16 cellular contexts compared by ENCODE assay signal in genomic region chr1:201598396-201598795, GRCh38. TPM values are rescaled to one million over a fixed set of nuclear protein-coding genes. Genes with fewer than 3 reads are reported as not detected.
DNase-seq lines count a peak whose midpoint lies in the region; ATAC-seq and TF ChIP-seq lines count a peak whose summit lies in the region.
"Had no signal": no experiment of that assay in that cellular context is flagged by ENCODE, and none has a peak within 500 bp of the region (broad histone marks: within the 10 kb centered on the region; RNA-seq: fewer than 3 reads in every experiment).

No MANE protein-coding gene starts in this region.

- 72 to 82% (median 76%) methylated on average over 10 of the region's 10 CpGs for WGBS in psoas muscle, 3 donors

- intact Hi-C loops in A673 (cut with micrococcal nuclease; ENCODE audit: unreplicated experiment) = no loop called here
- intact Hi-C loops in psoas muscle (cut with DNase I) = no loop called here

- peaks cover 26% of the 10 kb centered on the region for H3K4me1 ChIP-seq in A673 (ENCODE audit: insufficient read depth, low read length, poor library complexity, severe bottlenecking)
- no peaks in the 10 kb centered on the region for H3K4me1 ChIP-seq in psoas muscle

- H3K4me3 ChIP-seq in A673 (ENCODE audit: low read depth, low read length, poor library complexity, severe bottlenecking) (no peak overlapping the region), psoas muscle (no peak overlapping the region)

- H3K27ac ChIP-seq in A673 (ENCODE audit: low read depth, low read length, poor library complexity, severe bottlenecking) = peak overlapping the region; percentile 24
- peak overlapping the region; percentile 41 for H3K27ac ChIP-seq in psoas muscle

- peak overlapping the region in 3 of 5 experiments; percentile 12 to 54 (median 47) for H3K27ac Mint-ChIP-seq in brain
- H3K27ac Mint-ChIP-seq: activated CD8-positive, alpha-beta memory T cell treated with anti-CD3 and anti-CD28 coated beads, Interleukin-2, amount 10 ng/mL, durations not matched to agents 7 days and 5 days; B cell; dendritic cell treated with granulocyte-macrophage colony-stimulating factor and Interleukin-4, amounts not matched to agents 40 ng/mL and 50 ng/mL, for 4 days; natural killer cell treated with Interleukin-12 subunit alpha and Interleukin-12 subunit beta and Interleukin-15 and Interleukin-18, amount 100 ng/mL, for 72 hours; stimulated activated effector memory CD8-positive, alpha-beta T cell treated with anti-CD3 and anti-CD28 coated beads, Interleukin-12 subunit alpha, Interleukin-12 subunit beta, amount 100 ng/mL, for 72 hours had no signal

- no peak for TF ChIP-seq CTCF in A673 (conservative IDR thresholded peaks at IDR 0.05; ENCODE audit: low read depth, low read length)
- no peak for TF ChIP-seq CTCF in brain (conservative IDR thresholded peaks at IDR 0.05)
- no peak for TF ChIP-seq CTCF in psoas muscle (IDR thresholded peaks at IDR 0.05)

- H3K36me3 ChIP-seq in A673 (ENCODE audit: insufficient read depth, low read length, poor library complexity, severe bottlenecking) = no peaks in the 10 kb centered on the region
- no peaks in the 10 kb centered on the region for H3K36me3 ChIP-seq in psoas muscle (ENCODE audit: insufficient read depth in 1 of 2, low read depth in 1 of 2)

- H3K27me3 ChIP-seq in A673 (replicated peaks; ENCODE audit: insufficient read depth, low read depth, low read length, poor library complexity) (no peaks in the 10 kb centered on the region), psoas muscle (ENCODE audit: insufficient read depth in 3 of 3, low read length in 2 of 3) (no peaks in the 10 kb centered on the region)

- peaks cover 57% of the 10 kb centered on the region for H3K4me1 Mint-ChIP-seq in brain
- H3K4me1 Mint-ChIP-seq: activated CD8-positive, alpha-beta memory T cell treated with anti-CD3 and anti-CD28 coated beads, Interleukin-2, amount 10 ng/mL, durations not matched to agents 7 days and 5 days; B cell had no signal

- no peak for ATAC-seq in psoas muscle
- no peak for ATAC-seq in GM19351 (IDR thresholded peaks at IDR 0.05; ENCODE audit: unreplicated experiment)
- ATAC-seq in HG02763 (IDR thresholded peaks at IDR 0.05; ENCODE audit: unreplicated experiment) = no peak
- ATAC-seq in GM19023 (IDR thresholded peaks at IDR 0.05; ENCODE audit: unreplicated experiment) = no peak
- ATAC-seq: activated CD8-positive, alpha-beta memory T cell treated with anti-CD3 and anti-CD28 coated beads, Interleukin-2, amount 10 ng/mL, durations not matched to agents 7 days and 5 days; natural killer cell treated with Interleukin-12 subunit alpha and Interleukin-12 subunit beta and Interleukin-15 and Interleukin-18, amount 100 ng/mL, for 72 hours; stimulated activated effector memory CD8-positive, alpha-beta T cell treated with anti-CD3 and anti-CD28 coated beads, Interleukin-12 subunit alpha, Interleukin-12 subunit beta, amount 100 ng/mL, for 72 hours had no signal

- DNase-seq in A673 (ENCODE audit: low spot score) (no peak), D341Med (ENCODE audit: low spot score) (peak; percentile 31), psoas muscle (no peak)
- DNase-seq in stimulated activated CD4-positive, alpha-beta T cell treated with anti-CD3 and anti-CD28 coated beads, Interleukin-2, amount 100 ng/mL, for 24 hours = no peak
- DNase-seq: activated CD4-positive, alpha-beta T cell treated with anti-CD3 and anti-CD28 coated beads for 48 hours; activated CD8-positive, alpha-beta memory T cell treated with anti-CD3 and anti-CD28 coated beads, Interleukin-2, amount 10 ng/mL, durations not matched to agents 7 days and 5 days; GOT3; mesendoderm had no signal

- H3K9me3 ChIP-seq in A673 (ENCODE audit: low read depth, low read length, poor library complexity, severe bottlenecking) (no peaks in the 10 kb centered on the region), psoas muscle (no peaks in the 10 kb centered on the region)

- no peak overlapping the region for H3K4me3 Mint-ChIP-seq in brain
- H3K4me3 Mint-ChIP-seq: activated CD8-positive, alpha-beta memory T cell treated with anti-CD3 and anti-CD28 coated beads, Interleukin-2, amount 10 ng/mL, durations not matched to agents 7 days and 5 days; B cell; dendritic cell treated with granulocyte-macrophage colony-stimulating factor and Interleukin-4, amounts not matched to agents 40 ng/mL and 50 ng/mL, for 4 days; natural killer cell treated with Interleukin-12 subunit alpha and Interleukin-12 subunit beta and Interleukin-15 and Interleukin-18, amount 100 ng/mL, for 72 hours; stimulated activated effector memory CD8-positive, alpha-beta T cell treated with anti-CD3 and anti-CD28 coated beads, Interleukin-12 subunit alpha, Interleukin-12 subunit beta, amount 100 ng/mL, for 72 hours had no signal

- H3K9me3 Mint-ChIP-seq in brain = no peaks in the 10 kb centered on the region
- H3K9me3 Mint-ChIP-seq: dendritic cell treated with granulocyte-macrophage colony-stimulating factor and Interleukin-4, amounts not matched to agents 40 ng/mL and 50 ng/mL, for 4 days; natural killer cell treated with Interleukin-12 subunit alpha and Interleukin-12 subunit beta and Interleukin-15 and Interleukin-18, amount 100 ng/mL, for 72 hours; stimulated activated effector memory CD8-positive, alpha-beta T cell treated with anti-CD3 and anti-CD28 coated beads, Interleukin-12 subunit alpha, Interleukin-12 subunit beta, amount 100 ng/mL, for 72 hours had no signal

- no TSS peak for BruUV-seq in A673 (replicated peaks; lab: Mats Ljungman, UMichigan)

- H3K27me3 Mint-ChIP-seq in brain = peaks cover 11% of the 10 kb centered on the region
- H3K27me3 Mint-ChIP-seq: activated CD8-positive, alpha-beta memory T cell treated with anti-CD3 and anti-CD28 coated beads, Interleukin-2, amount 10 ng/mL, durations not matched to agents 7 days and 5 days; dendritic cell treated with granulocyte-macrophage colony-stimulating factor and Interleukin-4, amounts not matched to agents 40 ng/mL and 50 ng/mL, for 4 days had no signal

- POLR2A ChIA-PET in A673 (lab: Charles Lee; ENCODE audit: low non-redundant PET) = no interaction called here

- H3K36me3 Mint-ChIP-seq in brain = no peaks in the 10 kb centered on the region
- H3K36me3 Mint-ChIP-seq: activated CD8-positive, alpha-beta memory T cell treated with anti-CD3 and anti-CD28 coated beads, Interleukin-2, amount 10 ng/mL, durations not matched to agents 7 days and 5 days; natural killer cell treated with Interleukin-12 subunit alpha and Interleukin-12 subunit beta and Interleukin-15 and Interleukin-18, amount 100 ng/mL, for 72 hours; stimulated activated effector memory CD8-positive, alpha-beta T cell treated with anti-CD3 and anti-CD28 coated beads, Interleukin-12 subunit alpha, Interleukin-12 subunit beta, amount 100 ng/mL, for 72 hours had no signal

- CTCF ChIA-PET in A673 (lab: Charles Lee) = no interaction called here

RNA-seq across cellular contexts. Expression of gene NAV1, which starts 59.5 kb away (rescaled TPM):
- total RNA-seq in A673 (2021) (48.2 and 51.2 TPM in 2 replicates), psoas muscle (10 to 100 TPM in 3 of 4 donors, 1 to 10 TPM in 1; 8.4 to 13.3 (median 11.3) TPM)
- polyA plus RNA-seq in brain (ENCODE audit: insufficient read depth, low read depth, low replicate concordance) (55.4 TPM), psoas muscle (1 to 10 TPM; 1.8 to 3.1 (median 1.8) TPM)
